In the genomic region with DNA sequence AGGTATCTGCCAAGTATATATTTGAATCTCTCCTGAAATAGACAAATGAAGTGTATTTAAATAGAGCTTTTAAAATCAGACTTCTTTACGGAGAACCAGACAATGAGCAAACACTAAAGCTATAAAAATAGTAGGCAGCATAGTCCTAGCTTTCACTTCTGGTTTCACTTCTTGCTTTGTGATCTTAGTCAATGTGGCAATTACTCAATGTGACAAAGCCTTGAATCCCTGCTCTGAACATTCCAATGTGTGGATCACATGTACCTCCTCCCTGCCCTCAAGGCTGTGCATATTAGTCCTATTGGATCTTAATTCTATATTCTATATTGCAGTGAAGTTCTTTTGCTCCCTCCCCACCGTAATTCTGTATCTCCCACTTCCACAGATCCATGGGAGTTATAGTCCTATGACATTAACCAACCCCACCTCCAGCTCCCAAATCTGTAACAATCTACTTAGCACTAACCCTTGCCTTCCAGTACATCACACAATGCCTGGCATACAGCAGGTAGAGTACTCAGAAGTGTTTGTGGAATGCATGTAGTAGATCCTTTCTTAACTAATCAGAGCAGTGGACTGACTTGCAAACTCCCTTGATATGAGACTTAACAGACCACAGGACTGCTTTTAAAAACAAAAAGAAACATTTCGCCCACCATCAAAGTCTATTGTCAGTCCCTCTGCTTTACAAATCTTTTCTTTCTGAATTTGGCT, we compare ENCODE assay signal across 1 cellular context.
TF ChIP-seq lines count a peak whose summit lies in the region.

No MANE protein-coding gene starts in this region.

TF ChIP-seq in GM12878, 131 proteins besides CTCF, POLR2A, EP300 and RAD21 (continued from another document):
- TF ChIP-seq EZH2 (IDR thresholded peaks at IDR 0.05; ENCODE audit: borderline replicate concordance, control insufficient read depth, low read depth, low read length) (no peak), GABPA (IDR thresholded peaks at IDR 0.05; ENCODE audit: low read depth) (no peak), IKZF1 (conservative IDR thresholded peaks at IDR 0.05) (peak; percentile 66), CREB1 (IDR thresholded peaks at IDR 0.05; ENCODE audit: low read depth) (0 out of 2 replicates have a peak, but pooled peaks have one; percentile 28), BCL3 (IDR thresholded peaks at IDR 0.05; ENCODE audit: borderline replicate concordance, insufficient read depth, low read depth, low read length, poor library complexity, severe bottlenecking) (peak; percentile 36), EED (IDR thresholded peaks at IDR 0.05; ENCODE audit: low read depth) (peak; percentile 75), CHD4 (IDR thresholded peaks at IDR 0.05) (no peak), NFYA (IDR thresholded peaks at IDR 0.05; ENCODE audit: borderline replicate concordance, low read depth, low read length) (no peak), KDM1A (IDR thresholded peaks at IDR 0.05; ENCODE audit: borderline replicate concordance) (no peak), STAT1 (conservative IDR thresholded peaks at IDR 0.05) (no peak), CREM (IDR thresholded peaks at IDR 0.05; ENCODE audit: low read depth) (0 out of 2 replicates have a peak, but pooled peaks have one; percentile 49), ZNF217 (IDR thresholded peaks at IDR 0.05) (peak; percentile 50; the same call in 1 of the 2 replicates), PAX5 (IDR thresholded peaks at IDR 0.05; ENCODE audit: borderline replicate concordance, low read depth, low read length) (no peak), MTA2 (IDR thresholded peaks at IDR 0.05; ENCODE audit: low read depth) (0 out of 2 replicates have a peak, but pooled peaks have one; percentile 17), HDAC6 (IDR thresholded peaks at IDR 0.05; ENCODE audit: unreplicated experiment) (no peak), POU2F2 (IDR thresholded peaks at IDR 0.05; ENCODE audit: borderline replicate concordance, low read depth, low read length) (no peak), ETV6 (conservative IDR thresholded peaks at IDR 0.05 in 1 of 2, IDR thresholded peaks at IDR 0.05 in 1 of 2; ENCODE audit: borderline replicate concordance in 1 of 2, low read depth in 1 of 2) (peak in 1 of 2 experiments; percentile 79; a peak in 2 of 4 replicates), CBX5 (IDR thresholded peaks at IDR 0.05; ENCODE audit: low read depth) (no peak), JUNB (IDR thresholded peaks at IDR 0.05) (peak; percentile 61), ZBED1 (IDR thresholded peaks at IDR 0.05; ENCODE audit: borderline replicate concordance) (peak; percentile 56; the same call in 1 of the 2 replicates), TBL1XR1 (IDR thresholded peaks at IDR 0.05; ENCODE audit: low read depth, low read length) (no peak), MEF2B (IDR thresholded peaks at IDR 0.05; ENCODE audit: partially characterized antibody, poor library complexity, severe bottlenecking) (peak; percentile 73), PBX3 (IDR thresholded peaks at IDR 0.05; ENCODE audit: insufficient replicate concordance, low read depth, low read length) (peak; percentile 79), PML (IDR thresholded peaks at IDR 0.05; ENCODE audit: low read length) (peak; percentile 51; the same call in 1 of the 2 replicates), SPI1 (IDR thresholded peaks at IDR 0.05; ENCODE audit: borderline replicate concordance, insufficient read depth, low read depth, low read length) (peak; percentile 86), FOS (IDR thresholded peaks at IDR 0.05; ENCODE audit: borderline replicate concordance, extremely low read depth, insufficient read length) (no peak), MXI1 (IDR thresholded peaks at IDR 0.05; ENCODE audit: low read depth, low read length) (peak; percentile 28; the same call in 1 of the 2 replicates), TAF1 (IDR thresholded peaks at IDR 0.05; ENCODE audit: borderline replicate concordance, low read depth, low read length) (no peak), DPF2 (IDR thresholded peaks at IDR 0.05) (peak; percentile 69; the same call in 1 of the 2 replicates), NFIC (IDR thresholded peaks at IDR 0.05; ENCODE audit: low read depth, low read length) (peak; percentile 80; the same call in 1 of the 2 replicates), SMC3 (IDR thresholded peaks at IDR 0.05; ENCODE audit: borderline replicate concordance, low read length) (no peak), MEF2A (IDR thresholded peaks at IDR 0.05; ENCODE audit: insufficient read depth, low read depth, low read length) (peak; percentile 89), SKIL (IDR thresholded peaks at IDR 0.05; ENCODE audit: low read depth, poor library complexity, severe bottlenecking) (no peak), ASH2L (IDR thresholded peaks at IDR 0.05; ENCODE audit: borderline replicate concordance, low read depth) (no peak)
- TF ChIP-seq, protein P1, sequence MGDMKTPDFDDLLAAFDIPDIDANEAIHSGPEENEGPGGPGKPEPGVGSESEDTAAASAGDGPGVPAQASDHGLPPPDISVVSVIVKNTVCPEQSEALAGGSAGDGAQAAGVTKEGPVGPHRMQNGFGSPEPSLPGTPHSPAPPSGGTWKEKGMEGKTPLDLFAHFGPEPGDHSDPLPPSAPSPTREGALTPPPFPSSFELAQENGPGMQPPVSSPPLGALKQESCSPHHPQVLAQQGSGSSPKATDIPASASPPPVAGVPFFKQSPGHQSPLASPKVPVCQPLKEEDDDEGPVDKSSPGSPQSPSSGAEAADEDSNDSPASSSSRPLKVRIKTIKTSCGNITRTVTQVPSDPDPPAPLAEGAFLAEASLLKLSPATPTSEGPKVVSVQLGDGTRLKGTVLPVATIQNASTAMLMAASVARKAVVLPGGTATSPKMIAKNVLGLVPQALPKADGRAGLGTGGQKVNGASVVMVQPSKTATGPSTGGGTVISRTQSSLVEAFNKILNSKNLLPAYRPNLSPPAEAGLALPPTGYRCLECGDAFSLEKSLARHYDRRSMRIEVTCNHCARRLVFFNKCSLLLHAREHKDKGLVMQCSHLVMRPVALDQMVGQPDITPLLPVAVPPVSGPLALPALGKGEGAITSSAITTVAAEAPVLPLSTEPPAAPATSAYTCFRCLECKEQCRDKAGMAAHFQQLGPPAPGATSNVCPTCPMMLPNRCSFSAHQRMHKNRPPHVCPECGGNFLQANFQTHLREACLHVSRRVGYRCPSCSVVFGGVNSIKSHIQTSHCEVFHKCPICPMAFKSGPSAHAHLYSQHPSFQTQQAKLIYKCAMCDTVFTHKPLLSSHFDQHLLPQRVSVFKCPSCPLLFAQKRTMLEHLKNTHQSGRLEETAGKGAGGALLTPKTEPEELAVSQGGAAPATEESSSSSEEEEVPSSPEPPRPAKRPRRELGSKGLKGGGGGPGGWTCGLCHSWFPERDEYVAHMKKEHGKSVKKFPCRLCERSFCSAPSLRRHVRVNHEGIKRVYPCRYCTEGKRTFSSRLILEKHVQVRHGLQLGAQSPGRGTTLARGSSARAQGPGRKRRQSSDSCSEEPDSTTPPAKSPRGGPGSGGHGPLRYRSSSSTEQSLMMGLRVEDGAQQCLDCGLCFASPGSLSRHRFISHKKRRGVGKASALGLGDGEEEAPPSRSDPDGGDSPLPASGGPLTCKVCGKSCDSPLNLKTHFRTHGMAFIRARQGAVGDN (IDR thresholded peaks at IDR 0.05) = no peak
- TF ChIP-seq, protein P2, sequence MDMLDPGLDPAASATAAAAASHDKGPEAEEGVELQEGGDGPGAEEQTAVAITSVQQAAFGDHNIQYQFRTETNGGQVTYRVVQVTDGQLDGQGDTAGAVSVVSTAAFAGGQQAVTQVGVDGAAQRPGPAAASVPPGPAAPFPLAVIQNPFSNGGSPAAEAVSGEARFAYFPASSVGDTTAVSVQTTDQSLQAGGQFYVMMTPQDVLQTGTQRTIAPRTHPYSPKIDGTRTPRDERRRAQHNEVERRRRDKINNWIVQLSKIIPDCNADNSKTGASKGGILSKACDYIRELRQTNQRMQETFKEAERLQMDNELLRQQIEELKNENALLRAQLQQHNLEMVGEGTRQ (IDR thresholded peaks at IDR 0.05; ENCODE audit: borderline replicate concordance, low read depth, low read length) = no peak
- TF ChIP-seq, protein P3, sequence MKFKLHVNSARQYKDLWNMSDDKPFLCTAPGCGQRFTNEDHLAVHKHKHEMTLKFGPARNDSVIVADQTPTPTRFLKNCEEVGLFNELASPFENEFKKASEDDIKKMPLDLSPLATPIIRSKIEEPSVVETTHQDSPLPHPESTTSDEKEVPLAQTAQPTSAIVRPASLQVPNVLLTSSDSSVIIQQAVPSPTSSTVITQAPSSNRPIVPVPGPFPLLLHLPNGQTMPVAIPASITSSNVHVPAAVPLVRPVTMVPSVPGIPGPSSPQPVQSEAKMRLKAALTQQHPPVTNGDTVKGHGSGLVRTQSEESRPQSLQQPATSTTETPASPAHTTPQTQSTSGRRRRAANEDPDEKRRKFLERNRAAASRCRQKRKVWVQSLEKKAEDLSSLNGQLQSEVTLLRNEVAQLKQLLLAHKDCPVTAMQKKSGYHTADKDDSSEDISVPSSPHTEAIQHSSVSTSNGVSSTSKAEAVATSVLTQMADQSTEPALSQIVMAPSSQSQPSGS (IDR thresholded peaks at IDR 0.05; ENCODE audit: low read length) = peak; percentile 50
- TF ChIP-seq, protein P4, sequence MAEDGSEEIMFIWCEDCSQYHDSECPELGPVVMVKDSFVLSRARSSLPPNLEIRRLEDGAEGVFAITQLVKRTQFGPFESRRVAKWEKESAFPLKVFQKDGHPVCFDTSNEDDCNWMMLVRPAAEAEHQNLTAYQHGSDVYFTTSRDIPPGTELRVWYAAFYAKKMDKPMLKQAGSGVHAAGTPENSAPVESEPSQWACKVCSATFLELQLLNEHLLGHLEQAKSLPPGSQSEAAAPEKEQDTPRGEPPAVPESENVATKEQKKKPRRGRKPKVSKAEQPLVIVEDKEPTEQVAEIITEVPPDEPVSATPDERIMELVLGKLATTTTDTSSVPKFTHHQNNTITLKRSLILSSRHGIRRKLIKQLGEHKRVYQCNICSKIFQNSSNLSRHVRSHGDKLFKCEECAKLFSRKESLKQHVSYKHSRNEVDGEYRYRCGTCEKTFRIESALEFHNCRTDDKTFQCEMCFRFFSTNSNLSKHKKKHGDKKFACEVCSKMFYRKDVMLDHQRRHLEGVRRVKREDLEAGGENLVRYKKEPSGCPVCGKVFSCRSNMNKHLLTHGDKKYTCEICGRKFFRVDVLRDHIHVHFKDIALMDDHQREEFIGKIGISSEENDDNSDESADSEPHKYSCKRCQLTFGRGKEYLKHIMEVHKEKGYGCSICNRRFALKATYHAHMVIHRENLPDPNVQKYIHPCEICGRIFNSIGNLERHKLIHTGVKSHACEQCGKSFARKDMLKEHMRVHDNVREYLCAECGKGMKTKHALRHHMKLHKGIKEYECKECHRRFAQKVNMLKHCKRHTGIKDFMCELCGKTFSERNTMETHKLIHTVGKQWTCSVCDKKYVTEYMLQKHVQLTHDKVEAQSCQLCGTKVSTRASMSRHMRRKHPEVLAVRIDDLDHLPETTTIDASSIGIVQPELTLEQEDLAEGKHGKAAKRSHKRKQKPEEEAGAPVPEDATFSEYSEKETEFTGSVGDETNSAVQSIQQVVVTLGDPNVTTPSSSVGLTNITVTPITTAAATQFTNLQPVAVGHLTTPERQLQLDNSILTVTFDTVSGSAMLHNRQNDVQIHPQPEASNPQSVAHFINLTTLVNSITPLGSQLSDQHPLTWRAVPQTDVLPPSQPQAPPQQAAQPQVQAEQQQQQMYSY (CRISPR knock-in tag; IDR thresholded peaks at IDR 0.05) = no peak
- TF ChIP-seq, protein P5, sequence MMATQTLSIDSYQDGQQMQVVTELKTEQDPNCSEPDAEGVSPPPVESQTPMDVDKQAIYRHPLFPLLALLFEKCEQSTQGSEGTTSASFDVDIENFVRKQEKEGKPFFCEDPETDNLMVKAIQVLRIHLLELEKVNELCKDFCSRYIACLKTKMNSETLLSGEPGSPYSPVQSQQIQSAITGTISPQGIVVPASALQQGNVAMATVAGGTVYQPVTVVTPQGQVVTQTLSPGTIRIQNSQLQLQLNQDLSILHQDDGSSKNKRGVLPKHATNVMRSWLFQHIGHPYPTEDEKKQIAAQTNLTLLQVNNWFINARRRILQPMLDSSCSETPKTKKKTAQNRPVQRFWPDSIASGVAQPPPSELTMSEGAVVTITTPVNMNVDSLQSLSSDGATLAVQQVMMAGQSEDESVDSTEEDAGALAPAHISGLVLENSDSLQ (IDR thresholded peaks at IDR 0.05) = peak; percentile 23; the same call in 1 of the 2 replicates
